8 cellular contexts compared by ENCODE assay signal in genomic region chr14:68627868-68628604, GRCh38.
DNase-seq lines count a peak whose midpoint lies in the region; ATAC-seq and TF ChIP-seq lines count a peak whose summit lies in the region.

No MANE protein-coding gene starts in this region.

- H3K27me3 Mint-ChIP-seq in activated CD4-positive, alpha-beta T cell treated with anti-CD3 and anti-CD28 coated beads for 36 hours, result no peaks in the 10 kb centered on the region

- peaks cover 11% of the 10 kb centered on the region for H3K4me1 ChIP-seq in DOHH2 (ENCODE audit: control insufficient read depth, low read length)

- no peaks in the 10 kb centered on the region for H3K36me3 ChIP-seq in DOHH2 (ENCODE audit: control insufficient read depth, low read length)

- peaks cover 15% of the 10 kb centered on the region for H3K27me3 ChIP-seq in DOHH2 (ENCODE audit: control insufficient read depth, low read length)

- no peaks in the 10 kb centered on the region for H3K9me3 Mint-ChIP-seq in activated CD4-positive, alpha-beta T cell treated with anti-CD3 and anti-CD28 coated beads for 36 hours (ENCODE audit: low read depth)

- H3K27ac ChIP-seq in DOHH2 (ENCODE audit: low read depth, low read length) (no peak overlapping the region), coronary artery (peak overlapping the region; percentile 69 to 86)

- no peaks in the 10 kb centered on the region for H3K9me3 ChIP-seq in DOHH2 (ENCODE audit: control insufficient read depth, insufficient read depth, low read length)

- peak; percentile 70 for ATAC-seq in activated CD4-positive, alpha-beta T cell treated with anti-CD3 and anti-CD28 coated beads for 36 hours
- no peak for ATAC-seq in HG03457 (IDR thresholded peaks at IDR 0.05; ENCODE audit: unreplicated experiment)

- no peaks in the 10 kb centered on the region for H3K9me2 ChIP-seq in DOHH2 (replicated peaks; ENCODE audit: control insufficient read depth, low read length)

- H3K4me3 Mint-ChIP-seq in activated CD4-positive, alpha-beta T cell treated with anti-CD3 and anti-CD28 coated beads for 36 hours, result peak overlapping the region; percentile 65

- H3K4me3 ChIP-seq in DOHH2 (ENCODE audit: low read length), result peak overlapping the region; percentile 42
- H3K4me3 ChIP-seq in coronary artery, result peak overlapping the region; percentile 27

- DNase-seq in activated CD4-positive, alpha-beta T cell treated with anti-CD3 and anti-CD28 coated beads for 36 hours, result peak; percentile 67
- DNase-seq in coronary artery (ENCODE audit: low spot score) (peak; percentile 49), mesenteric fat pad (ENCODE audit: low spot score) (peak; percentile 85), dedifferentiated amniotic fluid mesenchymal stem cell (ENCODE audit: extremely low spot score) (no peak), HEK293T (ENCODE audit: extremely low spot score) (no peak)
- peak; percentile 19 to 23 for DNase-seq in stimulated activated CD8-positive, alpha-beta memory T cell treated with anti-CD3 and anti-CD28 coated beads, Interleukin-15, amount 100 ng/mL, for 48 hours (ENCODE audit: low read depth in 2 of 2)

- H3K27ac Mint-ChIP-seq in activated CD4-positive, alpha-beta T cell treated with anti-CD3 and anti-CD28 coated beads for 36 hours, result peak overlapping the region; percentile 65

- POLR2A ChIA-PET in activated CD4-positive, alpha-beta T cell treated with anti-CD3 and anti-CD28 coated beads for 36 hours (lab: Charles Lee), result no interaction called here
- POLR2A ChIA-PET in HEK293T (lab: Yijun Ruan, JAX), result no interaction called here

- CTCF ChIA-PET in activated CD4-positive, alpha-beta T cell treated with anti-CD3 and anti-CD28 coated beads for 36 hours (lab: Charles Lee), result interaction anchor here (0.7 to 1.1 kb wide), 3 partner anchors 67 to 377 kb away, joined by 3 to 4 read pairs (median 3); no protein-coding TSS in a partner anchor
- CTCF ChIA-PET in HEK293T (lab: Yijun Ruan, JAX), result no interaction called here

- no peaks in the 10 kb centered on the region for H3K36me3 Mint-ChIP-seq in activated CD4-positive, alpha-beta T cell treated with anti-CD3 and anti-CD28 coated beads for 36 hours (ENCODE audit: low read depth)

- no peaks in the 10 kb centered on the region for H3F3A ChIP-seq in DOHH2 (ENCODE audit: control insufficient read depth, insufficient read depth)

- intact Hi-C loops in activated CD4-positive, alpha-beta T cell treated with anti-CD3 and anti-CD28 coated beads for 36 hours (cut with DNase I, micrococcal nuclease), result no loop called here

- no peaks in the 10 kb centered on the region for H3K79me2 ChIP-seq in DOHH2 (ENCODE audit: control insufficient read depth, low read length)

- TF ChIP-seq CTCF in DOHH2 (IDR thresholded peaks at IDR 0.05; ENCODE audit: low read depth, low read length, poor library complexity, severe bottlenecking), result no peak
- no peak for TF ChIP-seq CTCF in coronary artery (IDR thresholded peaks at IDR 0.05)

- peak overlapping the region; percentile 53 for H3K4me2 ChIP-seq in DOHH2 (ENCODE audit: low read length)

- H3K4me1 Mint-ChIP-seq in activated CD4-positive, alpha-beta T cell treated with anti-CD3 and anti-CD28 coated beads for 36 hours, result peaks cover 18% of the 10 kb centered on the region

- H4K20me1 ChIP-seq in DOHH2 (ENCODE audit: control insufficient read depth, insufficient read depth, low read depth, low read length), result no peaks in the 10 kb centered on the region

TF ChIP-seq in HEK293T, 16 proteins besides CTCF, POLR2A, EP300 and RAD21:
- TF ChIP-seq ELF4 (IDR thresholded peaks at IDR 0.05) (no peak), FOXK2 (IDR thresholded peaks at IDR 0.05) (no peak), ZNF384 (IDR thresholded peaks at IDR 0.05) (no peak), ARNT (IDR thresholded peaks at IDR 0.05) (no peak), PKNOX1 (IDR thresholded peaks at IDR 0.05) (no peak), LEF1 (IDR thresholded peaks at IDR 0.05; ENCODE audit: borderline replicate concordance) (no peak), TARDBP (IDR thresholded peaks at IDR 0.05) (no peak), SUZ12 (IDR thresholded peaks at IDR 0.05) (no peak), FOXA1 (IDR thresholded peaks at IDR 0.05) (no peak), HDGF (IDR thresholded peaks at IDR 0.05; ENCODE audit: borderline replicate concordance) (no peak), L3MBTL2 (conservative IDR thresholded peaks at IDR 0.05) (no peak), FOXM1 (IDR thresholded peaks at IDR 0.05; ENCODE audit: borderline replicate concordance) (no peak), CTBP1 (IDR thresholded peaks at IDR 0.05; ENCODE audit: borderline replicate concordance) (no peak), BHLHE40 (IDR thresholded peaks at IDR 0.05; ENCODE audit: borderline replicate concordance) (no peak), SP1 (IDR thresholded peaks at IDR 0.05) (no peak), NFRKB (IDR thresholded peaks at IDR 0.05) (no peak)
TF ChIP-seq in HEK293T: peak in this region for 0.

Comparison
In these comparisons a context has a peak if more than half of its experiments do, and no peak if none do; other contexts are left out.
1. DNase-seq: peak in activated CD4-positive, alpha-beta T cell treated with anti-CD3 and anti-CD28 coated beads for 36 hours (single experiment), coronary artery (single experiment), mesenteric fat pad (single experiment) and stimulated activated CD8-positive, alpha-beta memory T cell treated with anti-CD3 and anti-CD28 coated beads, Interleukin-15, amount 100 ng/mL, for 48 hours (2 of 2); none in dedifferentiated amniotic fluid mesenchymal stem cell (single experiment) and HEK293T (single experiment).